Comparison of ENCODE assay signal across 8 cellular contexts in genomic region chr11:46119352-46120216, GRCh38.
DNase-seq lines count a peak whose midpoint lies in the region; TF ChIP-seq lines count a peak whose summit lies in the region.

No MANE protein-coding gene starts in this region.

- no peak for TF ChIP-seq CTCF in retinal pigment epithelial cell (conservative IDR thresholded peaks at IDR 0.05; ENCODE audit: low read depth, low read length)

- DNase-seq in NCI-H2081 (lab: John Stamatoyannopoulos, UW), result peak; percentile 37 to 48
- no peak for DNase-seq in NCI-H2081 treated with DMSO at 0.1 percent for 48 hours (lab: John Stamatoyannopoulos, UW)
- peak; percentile 31 for DNase-seq in KG1 (lab: John Stamatoyannopoulos, UW)
- DNase-seq in SW480 (ENCODE audit: low spot score), result peak; percentile 78
- peak in 37 of 58 donors; percentile 18 to 68 (median 43) for DNase-seq in anterior cingulate cortex (lab: John Stamatoyannopoulos, UW)
- peak; percentile 28 for DNase-seq in hepatic stellate cell (ENCODE audit: low spot score)
- DNase-seq in retinal pigment epithelial cell (ENCODE audit: low read depth), result no peak
- no peak for DNase-seq in GM19238 (ENCODE audit: insufficient read length, low spot score)

- H3K4me3 ChIP-seq in retinal pigment epithelial cell (ENCODE audit: low read length), result peak overlapping the region; percentile 75

Comparison
In these comparisons a context has a peak if more than half of its experiments do, and no peak if none do; other contexts are left out.
1. DNase-seq: peak in NCI-H2081 (2 of 2), KG1 (single experiment), SW480 (single experiment), anterior cingulate cortex (37 of 58) and hepatic stellate cell (single experiment); none in NCI-H2081 treated with DMSO at 0.1 percent for 48 hours (single experiment), retinal pigment epithelial cell (single experiment) and GM19238 (single experiment).